Comparison of ENCODE assay signal across 19 cellular contexts in the genomic region with DNA sequence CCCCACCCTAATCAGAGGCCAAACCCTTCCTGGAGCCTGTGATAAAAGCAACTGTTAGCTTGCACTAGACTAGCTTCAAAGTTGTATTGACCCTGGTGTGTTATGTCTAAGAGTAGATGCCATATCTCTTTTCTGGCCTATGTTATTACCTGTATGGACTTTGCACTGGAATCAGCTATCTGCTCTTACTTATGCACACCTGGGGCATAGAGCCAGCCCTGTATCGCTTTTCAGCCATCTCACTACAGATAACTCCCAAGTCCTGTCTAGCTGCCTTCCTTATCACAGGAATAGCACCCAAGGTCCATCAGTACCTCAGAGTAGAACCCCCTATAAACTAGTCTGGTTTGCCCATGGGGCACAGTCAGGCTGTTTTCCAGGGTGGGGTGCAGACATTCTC. TPM values are rescaled to one million over a fixed set of nuclear protein-coding genes. Genes with fewer than 3 reads are reported as not detected.
"Had no signal": no experiment of that assay in that cellular context is flagged by ENCODE, and none has a peak within 500 bp of the region (broad histone marks: within the 10 kb centered on the region; RNA-seq: fewer than 3 reads in every experiment).

No MANE protein-coding gene starts in this region.

- H3K9me3 Mint-ChIP-seq: activated naive CD4-positive, alpha-beta T cell treated with anti-CD3 and anti-CD28 coated beads, Interleukin-2, amount 10 ng/mL, durations not matched to agents 7 days and 5 days; activated T-helper 2 cell treated with anti-CD3 and anti-CD28 coated beads, Interferon-gamma antibody, Interleukin-2, Interleukin-4, amounts not matched to agents 10 μg/mL and 5 μg/mL and 100 μg/mL, durations not matched to agents 14 hours and 24 hours and 36 hours; natural killer cell; stimulated activated naive CD8-positive, alpha-beta T cell treated with anti-CD3 and anti-CD28 coated beads, Interleukin-15, Interleukin-2, amounts not matched to agents 100 ng/mL and 50 ng/mL, for 24 hours had no signal

- H3K4me3 ChIP-seq: esophagus squamous epithelium, prostate gland, skin epidermis, testis, upper lobe of right lung had no signal

- H3K4me3 Mint-ChIP-seq: activated CD8-positive, alpha-beta memory T cell treated with anti-CD3 and anti-CD28 coated beads, Interleukin-2, amount 10 ng/mL, durations not matched to agents 7 days and 5 days; activated naive CD4-positive, alpha-beta T cell treated with anti-CD3 and anti-CD28 coated beads, Interleukin-2, amount 10 ng/mL, durations not matched to agents 7 days and 5 days; natural killer cell; stimulated activated naive CD8-positive, alpha-beta T cell treated with anti-CD3 and anti-CD28 coated beads, Interleukin-15, Interleukin-2, amounts not matched to agents 100 ng/mL and 50 ng/mL, for 24 hours had no signal

- H3K9me3 ChIP-seq: esophagus squamous epithelium, neutrophil, prostate gland, testis, upper lobe of right lung had no signal

- H3K27me3 Mint-ChIP-seq: stimulated activated naive CD8-positive, alpha-beta T cell treated with anti-CD3 and anti-CD28 coated beads, Interleukin-15, Interleukin-2, amounts not matched to agents 100 ng/mL and 50 ng/mL, for 24 hours had no signal

- ATAC-seq: activated CD8-positive, alpha-beta memory T cell treated with anti-CD3 and anti-CD28 coated beads, Interleukin-2, amount 10 ng/mL, durations not matched to agents 7 days and 5 days; natural killer cell; right cardiac atrium; upper lobe of right lung had no signal

- H3K36me3 ChIP-seq: neutrophil, prostate gland, upper lobe of right lung had no signal

- H3K27ac Mint-ChIP-seq: activated CD8-positive, alpha-beta memory T cell treated with anti-CD3 and anti-CD28 coated beads, Interleukin-2, amount 10 ng/mL, durations not matched to agents 7 days and 5 days; activated naive CD4-positive, alpha-beta T cell treated with anti-CD3 and anti-CD28 coated beads, Interleukin-2, amount 10 ng/mL, durations not matched to agents 7 days and 5 days; activated T-helper 2 cell treated with anti-CD3 and anti-CD28 coated beads, Interferon-gamma antibody, Interleukin-2, Interleukin-4, amounts not matched to agents 10 μg/mL and 5 μg/mL and 100 μg/mL, durations not matched to agents 14 hours and 24 hours and 36 hours; stimulated activated naive CD8-positive, alpha-beta T cell treated with anti-CD3 and anti-CD28 coated beads, Interleukin-15, Interleukin-2, amounts not matched to agents 100 ng/mL and 50 ng/mL, for 24 hours had no signal

- H3K36me3 Mint-ChIP-seq: activated CD8-positive, alpha-beta memory T cell treated with anti-CD3 and anti-CD28 coated beads, Interleukin-2, amount 10 ng/mL, durations not matched to agents 7 days and 5 days; activated naive CD4-positive, alpha-beta T cell treated with anti-CD3 and anti-CD28 coated beads, Interleukin-2, amount 10 ng/mL, durations not matched to agents 7 days and 5 days; natural killer cell had no signal

- H3K27ac ChIP-seq: esophagus squamous epithelium, neutrophil, prostate gland, skin epidermis, testis, upper lobe of right lung, VCaP had no signal

- DNase-seq: activated CD4-positive, alpha-beta T cell treated with anti-CD3 and anti-CD28 coated beads, Interleukin-2, amount 50 U/mL, for 48 hours; activated CD8-positive, alpha-beta memory T cell treated with anti-CD3 and anti-CD28 coated beads, Interleukin-2, amount 10 ng/mL, durations not matched to agents 7 days and 5 days; activated naive CD4-positive, alpha-beta T cell treated with anti-CD3 and anti-CD28 coated beads, Interleukin-2, amount 10 ng/mL, durations not matched to agents 7 days and 5 days; activated T-cell treated with anti-CD3 and anti-CD28 coated beads, Interleukin-2, amount 50 U/mL, for 1 hour; esophagus squamous epithelium; kidney glomerular epithelial cell; natural killer cell; right cardiac atrium; stimulated activated CD4-positive, alpha-beta T cell treated with anti-CD3 and anti-CD28 coated beads, Interleukin-4, amount 100 ng/mL, for 4 hours; stimulated activated CD8-positive, alpha-beta memory T cell treated with anti-CD3 and anti-CD28 coated beads, Interleukin-4, amount 100 ng/mL, for 48 hours; T1000; testis; upper lobe of right lung had no signal

- H3K4me1 ChIP-seq: prostate gland, testis, upper lobe of right lung had no signal

- H3K27me3 ChIP-seq: esophagus squamous epithelium, neutrophil, testis, upper lobe of right lung had no signal

- H3K4me1 Mint-ChIP-seq: natural killer cell had no signal

RNA-seq across cellular contexts. Expression of a gene that starts 58.2 kb away (rescaled TPM):
- total RNA-seq: activated CD8-positive, alpha-beta memory T cell treated with anti-CD3 and anti-CD28 coated beads, Interleukin-2, amount 10 ng/mL, durations not matched to agents 7 days and 5 days had no signal
